ENCODE assay signal across 12 cellular contexts in genomic region chr7:47325337-47325736, GRCh38.
"Had no signal": no experiment of that assay in that cellular context is flagged by ENCODE, and none has a peak within 500 bp of the region (broad histone marks: within the 10 kb centered on the region; RNA-seq: fewer than 3 reads in every experiment).

No MANE protein-coding gene starts in this region.

- H3K4me1 Mint-ChIP-seq: activated CD4-positive, alpha-beta memory T cell treated with anti-CD3 and anti-CD28 coated beads, Interleukin-2, amount 10 ng/mL, durations not matched to agents 7 days and 5 days; activated CD4-positive, alpha-beta T cell treated with anti-CD3 and anti-CD28 coated beads for 36 hours; natural killer cell; T-cell had no signal

- H3K4me3 ChIP-seq: upper lobe of right lung had no signal

- H3K36me3 Mint-ChIP-seq: natural killer cell, T-cell had no signal

- ATAC-seq: natural killer cell, T-cell, upper lobe of right lung had no signal

- H3K9me3 Mint-ChIP-seq: activated CD4-positive, alpha-beta memory T cell treated with anti-CD3 and anti-CD28 coated beads, Interleukin-2, amount 10 ng/mL, durations not matched to agents 7 days and 5 days; activated T-cell treated with anti-CD3 and anti-CD28 coated beads, Interleukin-2, amount 50 U/mL, for 72 hours; natural killer cell had no signal

- H3K27me3 Mint-ChIP-seq: activated CD4-positive, alpha-beta memory T cell treated with anti-CD3 and anti-CD28 coated beads, Interleukin-2, amount 10 ng/mL, durations not matched to agents 7 days and 5 days; T-cell had no signal

- H3K9me3 ChIP-seq: upper lobe of right lung had no signal

- H3K36me3 ChIP-seq: WERI-Rb-1 had no signal

- H3K27me3 ChIP-seq: upper lobe of right lung had no signal

- H3K27ac Mint-ChIP-seq: activated CD4-positive, alpha-beta memory T cell treated with anti-CD3 and anti-CD28 coated beads, Interleukin-2, amount 10 ng/mL, durations not matched to agents 7 days and 5 days; activated CD4-positive, alpha-beta T cell treated with anti-CD3 and anti-CD28 coated beads for 36 hours; activated T-cell treated with anti-CD3 and anti-CD28 coated beads, Interleukin-2, amount 50 U/mL, for 72 hours; natural killer cell; T-cell had no signal

- H3K4me3 Mint-ChIP-seq: activated CD4-positive, alpha-beta memory T cell treated with anti-CD3 and anti-CD28 coated beads, Interleukin-2, amount 10 ng/mL, durations not matched to agents 7 days and 5 days; activated CD4-positive, alpha-beta T cell treated with anti-CD3 and anti-CD28 coated beads for 36 hours; activated T-cell treated with anti-CD3 and anti-CD28 coated beads, Interleukin-2, amount 50 U/mL, for 72 hours; natural killer cell; T-cell had no signal

- H3K27ac ChIP-seq: upper lobe of right lung, WERI-Rb-1 had no signal

- DNase-seq: activated CD4-positive, alpha-beta memory T cell treated with anti-CD3 and anti-CD28 coated beads, Interleukin-2, amount 10 ng/mL, durations not matched to agents 7 days and 5 days; activated CD4-positive, alpha-beta T cell treated with anti-CD3 and anti-CD28 coated beads for 36 hours; activated naive CD4-positive, alpha-beta T cell; activated T-cell treated with anti-CD3 and anti-CD28 coated beads, Interleukin-2, amount 50 U/mL, for 72 hours; hippocampal formation; kidney glomerular epithelial cell; mammary epithelial cell; natural killer cell; T-cell; T1000; upper lobe of right lung; WERI-Rb-1 had no signal
